ENCODE assay signal across 8 cellular contexts in genomic region chr16:4111748-4112696, GRCh38. TPM values are rescaled to one million over a fixed set of nuclear protein-coding genes. Genes with fewer than 3 reads are reported as not detected.
A peak's percentile ranks its signal among the peaks of the same experiment; 100 is the strongest.
DNase-seq lines count a peak whose midpoint lies in the region; ATAC-seq and TF ChIP-seq lines count a peak whose summit lies in the region.
"Had no signal": no experiment of that assay in that cellular context is flagged by ENCODE, and none has a peak within 500 bp of the region (broad histone marks: within the 10 kb centered on the region; RNA-seq: fewer than 3 reads in every experiment).

No MANE protein-coding gene starts in this region.

- no peak for TF ChIP-seq CTCF in RWPE2 (IDR thresholded peaks at IDR 0.05; ENCODE audit: poor library complexity, severe bottlenecking)
- TF ChIP-seq CTCF in fibroblast of lung (conservative IDR thresholded peaks at IDR 0.05 in 1 of 2, IDR thresholded peaks at IDR 0.05 in 1 of 2; ENCODE audit: low read depth in 1 of 2, low read length in 2 of 2): no peak
- TF ChIP-seq CTCF in sigmoid colon (IDR thresholded peaks at IDR 0.05): no peak

- peak overlapping the region; percentile 48 for H2AFZ ChIP-seq in fibroblast of lung (ENCODE audit: low read length)

- H3K36me3 ChIP-seq in HAP-1 (replicated peaks) (peaks cover 21% of the 10 kb centered on the region), RWPE2 (ENCODE audit: low read depth) (peaks cover 5% of the 10 kb centered on the region; the same call in 1 of the 2 replicates), fibroblast of lung (ENCODE audit: control insufficient read depth, insufficient read depth, low read length) (peaks cover 6% of the 10 kb centered on the region), sigmoid colon (no peaks in the 10 kb centered on the region)

- peak overlapping the region; percentile 95 for H3K4me2 ChIP-seq in fibroblast of lung (ENCODE audit: extremely low read depth, insufficient read depth, low read length)

- H3K4me3 ChIP-seq in HAP-1 (peak overlapping the region; percentile 55), RWPE2 (ENCODE audit: severe bottlenecking) (peak overlapping the region; percentile 15), fibroblast of lung (replicated peaks in 1 of 4; ENCODE audit: control extremely low read depth in 1 of 4, insufficient read depth in 1 of 4, low read depth in 3 of 4, low read length in 4 of 4) (peak overlapping the region; percentile 48 to 84 (median 70)), sigmoid colon (peak overlapping the region; percentile 2 to 34 (median 16))

- WGBS in sigmoid colon, 2 donors: 12 to 56% methylated on average over 16 of the region's 16 CpGs

- H3K27ac ChIP-seq in RWPE2 (ENCODE audit: poor library complexity, severe bottlenecking): no peak overlapping the region
- peak overlapping the region; percentile 75 for H3K27ac ChIP-seq in fibroblast of lung (ENCODE audit: insufficient read depth, low read length)
- peak overlapping the region in 2 of 4 donors; percentile 1 to 29 for H3K27ac ChIP-seq in sigmoid colon

- no peaks in the 10 kb centered on the region for H4K20me1 ChIP-seq in fibroblast of lung (ENCODE audit: control insufficient read depth, extremely low read depth, insufficient read depth, low read length)

- H3K9me3 ChIP-seq in HAP-1 (no peaks in the 10 kb centered on the region), RWPE2 (ENCODE audit: severe bottlenecking) (no peaks in the 10 kb centered on the region), fibroblast of lung (ENCODE audit: control insufficient read depth, insufficient read depth, low read depth, low read length) (no peaks in the 10 kb centered on the region), sigmoid colon (no peaks in the 10 kb centered on the region)

- in situ Hi-C loops in HAP-1 (cut with MboI; ENCODE audit: low sequenced_read_pairs): loop anchor here (5.0 kb wide), 1 partner anchor 140 kb away; no protein-coding TSS in a partner anchor

- H3K27me3 ChIP-seq in HAP-1 (ENCODE audit: low read depth) (no peaks in the 10 kb centered on the region), RWPE2 (ENCODE audit: insufficient read depth, poor library complexity, severe bottlenecking) (no peaks in the 10 kb centered on the region), fibroblast of lung (ENCODE audit: control insufficient read depth, insufficient read depth, low read length) (no peaks in the 10 kb centered on the region), sigmoid colon (no peaks in the 10 kb centered on the region)

- TF ChIP-seq POLR2A in sigmoid colon (IDR thresholded peaks at IDR 0.05): no peak

- DNase-seq in HAP-1 (ENCODE audit: low spot score in 2 of 2): no peak
- DNase-seq in RWPE2 (ENCODE audit: low spot score): no peak
- peak in 1 of 2 donors; percentile 23 for DNase-seq in fibroblast of lung (ENCODE audit: low read depth in 2 of 2)
- DNase-seq in sigmoid colon: no peak
- no peak for DNase-seq in NCI-H1105 treated with DMSO at 0.1 percent for 48 hours (lab: John Stamatoyannopoulos, UW)
- DNase-seq in 8988T: no peak
- DNase-seq: NCI-H2081 treated with DMSO at 0.1 percent for 48 hours had no signal

- peaks cover 50% of the 10 kb centered on the region for H3K79me2 ChIP-seq in fibroblast of lung (ENCODE audit: control insufficient read depth, insufficient read depth, low read length)

- peaks cover 33% of the 10 kb centered on the region for H3K4me1 ChIP-seq in HAP-1
- peaks cover 7% of the 10 kb centered on the region for H3K4me1 ChIP-seq in RWPE2 (ENCODE audit: insufficient read depth, poor library complexity, severe bottlenecking)
- peaks cover 16% of the 10 kb centered on the region for H3K4me1 ChIP-seq in fibroblast of lung (ENCODE audit: control insufficient read depth, extremely low read depth, insufficient read depth, low read length)
- H3K4me1 ChIP-seq in sigmoid colon: peaks cover 0 to 48% (median 42%) of the 10 kb centered on the region in 4 donors

- ATAC-seq in RWPE2 (ENCODE audit: low read depth): peak; percentile 48; the same call in 2 of the 3 replicates
- no peak for ATAC-seq in GM19467 (IDR thresholded peaks at IDR 0.05; ENCODE audit: unreplicated experiment)

- TF ChIP-seq EP300 in sigmoid colon (IDR thresholded peaks at IDR 0.05): no peak

- intact Hi-C loops in sigmoid colon (cut with DNase I): loop anchor here (5.0 kb wide), 1 partner anchor 105 kb away; no protein-coding TSS in a partner anchor

- H3K9ac ChIP-seq in fibroblast of lung (ENCODE audit: insufficient read depth, low read length): peak overlapping the region; percentile 51

RNA-seq across cellular contexts. Expression of gene ADCY9, which starts 4.2 kb away (rescaled TPM):
- 21.6 and 37.0 TPM in 2 replicates for total RNA-seq in fibroblast of lung
- polyA plus RNA-seq in fibroblast of lung: 21.1 and 22.1 TPM in 2 replicates
- 18.0 and 23.8 TPM in 2 replicates for polyA plus RNA-seq in fibroblast of lung (2012)
- polyA minus RNA-seq in fibroblast of lung (ENCODE audit: low replicate concordance): 66.0 and 80.8 TPM in 2 replicates
- total RNA-seq in sigmoid colon: 10 to 100 TPM; 12.5 to 28.0 (median 13.8) TPM
- 10 to 100 TPM in 1 of 3 donors, 1 to 10 TPM in 2; 1.8 to 11.9 (median 2.8) TPM for polyA plus RNA-seq in sigmoid colon

Comparison
In these comparisons a context has a peak if more than half of its experiments do, and no peak if none do; other contexts are left out.
1. H3K4me3 ChIP-seq: peak in every context shown above with its lines; median percentile 70 in fibroblast of lung; 55 in HAP-1; 16 in sigmoid colon; 15 in RWPE2.